In the genomic region with DNA sequence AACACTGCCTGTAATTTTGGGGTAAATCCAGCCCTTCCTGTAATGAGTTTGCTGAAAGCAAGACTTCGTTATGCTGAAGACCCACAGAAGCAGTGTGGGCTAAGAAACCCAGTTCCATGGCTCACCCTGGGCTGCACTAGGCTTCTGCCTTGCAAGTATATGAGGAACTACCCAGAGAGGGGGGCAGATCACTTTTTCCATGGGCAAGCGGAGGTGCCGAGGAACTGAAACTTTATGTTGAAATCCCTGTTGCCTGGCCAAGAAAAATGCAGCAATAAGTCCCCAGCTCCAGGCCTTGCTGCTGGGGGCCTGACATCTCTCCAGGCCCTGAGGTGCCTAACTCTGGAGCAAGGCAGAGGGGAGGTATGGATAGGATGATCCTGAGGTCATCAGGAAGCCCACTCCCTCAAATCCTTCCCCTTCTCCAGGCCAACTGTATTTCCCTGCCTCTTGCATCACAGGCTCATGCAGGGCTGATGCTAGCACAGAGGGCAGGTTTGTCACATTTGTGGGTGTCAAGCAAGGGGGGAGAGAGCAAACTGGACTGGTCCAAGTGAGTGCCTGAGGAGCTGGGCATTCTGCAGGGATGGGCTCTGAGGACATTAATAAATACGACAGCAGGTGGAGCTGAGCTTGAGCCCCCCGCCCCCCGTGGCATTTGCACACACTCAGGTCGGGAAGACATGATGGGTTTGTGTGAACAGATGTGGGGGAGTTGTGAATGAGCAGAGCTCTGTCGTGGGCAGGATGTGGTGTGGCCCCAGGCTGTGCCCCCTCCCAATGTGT, we compare ENCODE assay signal across 8 cellular contexts. TPM values are rescaled to one million over a fixed set of nuclear protein-coding genes. Genes with fewer than 3 reads are reported as not detected.
A peak's percentile ranks its signal among the peaks of the same experiment; 100 is the strongest.
DNase-seq lines count a peak whose midpoint lies in the region; ATAC-seq, FAIRE-seq and TF ChIP-seq lines count a peak whose summit lies in the region.

No MANE protein-coding gene starts in this region.

- DNase-seq in GM12891 (ENCODE audit: insufficient read length, low spot score) (no peak), fibroblast of villous mesenchyme (ENCODE audit: low read depth) (peak; percentile 50), sigmoid colon (peak; percentile 83)

- ATAC-seq in HG03520 (IDR thresholded peaks at IDR 0.05; ENCODE audit: unreplicated experiment) (no peak), GM18511 (IDR thresholded peaks at IDR 0.05; ENCODE audit: unreplicated experiment) (no peak), HG03196 (IDR thresholded peaks at IDR 0.05; ENCODE audit: unreplicated experiment) (no peak), GM21717 (IDR thresholded peaks at IDR 0.05; ENCODE audit: unreplicated experiment) (no peak)

- H3K27me3 ChIP-seq in sigmoid colon: no peaks in the 10 kb centered on the region

- H3K27me3 Mint-ChIP-seq in T-helper 1 cell treated with Interleukin-12 subunit alpha and Interleukin-12 subunit beta and Interleukin-4 antibody, amounts not matched to agents 30 μg/mL and 1 μg/mL, for 36 hours (ENCODE audit: low read depth): no peaks in the 10 kb centered on the region

- peaks cover 2% of the 10 kb centered on the region for H3K36me3 Mint-ChIP-seq in T-helper 1 cell treated with Interleukin-12 subunit alpha and Interleukin-12 subunit beta and Interleukin-4 antibody, amounts not matched to agents 30 μg/mL and 1 μg/mL, for 36 hours (ENCODE audit: low read depth)

- TF ChIP-seq POLR2A in GM12891 (IDR thresholded peaks at IDR 0.05; ENCODE audit: low read depth, low read length): no peak
- no peak for TF ChIP-seq POLR2A in sigmoid colon (IDR thresholded peaks at IDR 0.05)

- H3K27ac Mint-ChIP-seq in T-helper 1 cell treated with Interleukin-12 subunit alpha and Interleukin-12 subunit beta and Interleukin-4 antibody, amounts not matched to agents 30 μg/mL and 1 μg/mL, for 36 hours: peak overlapping the region; percentile 84

- H3K36me3 ChIP-seq in sigmoid colon: peaks cover 3 to 35% (median 11%) of the 10 kb centered on the region in 4 donors

- peak; percentile 52 for FAIRE-seq in GM12891 (lab: Jason Lieb, UNC)

- peaks cover 0 to 45% (median 20%) of the 10 kb centered on the region in 4 donors for H3K4me1 ChIP-seq in sigmoid colon

- no peak for TF ChIP-seq EP300 in sigmoid colon (IDR thresholded peaks at IDR 0.05)

- H3K4me1 Mint-ChIP-seq in T-helper 1 cell treated with Interleukin-12 subunit alpha and Interleukin-12 subunit beta and Interleukin-4 antibody, amounts not matched to agents 30 μg/mL and 1 μg/mL, for 36 hours (ENCODE audit: low read depth): peaks cover 39% of the 10 kb centered on the region

- 49 to 78% methylated on average over 8 of the region's 8 CpGs for whole genome bisulfite sequencing in sigmoid colon, 2 donors

- H3K9me3 ChIP-seq in sigmoid colon: no peaks in the 10 kb centered on the region

- H3K27ac ChIP-seq in sigmoid colon: peak overlapping the region; percentile 58 to 93 (median 75)

- H3K4me3 ChIP-seq in fibroblast of villous mesenchyme (ENCODE audit: low read depth, low read length) (no peak overlapping the region), sigmoid colon (peak overlapping the region in 1 of 4 donors; percentile 8)

- intact Hi-C loops in sigmoid colon (cut with DNase I): no loop called here

- no peak for TF ChIP-seq CTCF in fibroblast of villous mesenchyme (IDR thresholded peaks at IDR 0.05; ENCODE audit: insufficient read depth, low read depth, low read length)
- no peak for TF ChIP-seq CTCF in sigmoid colon (IDR thresholded peaks at IDR 0.05)

- H3K4me3 Mint-ChIP-seq in T-helper 1 cell treated with Interleukin-12 subunit alpha and Interleukin-12 subunit beta and Interleukin-4 antibody, amounts not matched to agents 30 μg/mL and 1 μg/mL, for 36 hours: peak overlapping the region; percentile 56

- no peaks in the 10 kb centered on the region for H3K9me3 Mint-ChIP-seq in T-helper 1 cell treated with Interleukin-12 subunit alpha and Interleukin-12 subunit beta and Interleukin-4 antibody, amounts not matched to agents 30 μg/mL and 1 μg/mL, for 36 hours

TF ChIP-seq in GM12891, 5 proteins besides CTCF, POLR2A, EP300 and RAD21:
- TF ChIP-seq SPI1 (IDR thresholded peaks at IDR 0.05; ENCODE audit: low read depth, low read length) (peak; percentile 84), TAF1 (IDR thresholded peaks at IDR 0.05; ENCODE audit: low read depth, low read length) (no peak), PAX5 (IDR thresholded peaks at IDR 0.05; ENCODE audit: insufficient read depth, low read length, severe bottlenecking) (no peak), POU2F2 (IDR thresholded peaks at IDR 0.05; ENCODE audit: low read depth, low read length) (no peak), POLR2AphosphoS5 (IDR thresholded peaks at IDR 0.05; ENCODE audit: low read depth, low read length) (no peak)

RNA-seq across cellular contexts. Expression of gene RASSF4, which starts 8.7 kb away (rescaled TPM):
- 41.3 TPM for polyA plus RNA-seq in GM12891 (2012; ENCODE audit: low read depth, missing spikeins)
- total RNA-seq in fibroblast of villous mesenchyme (6.0 and 6.8 TPM in 2 replicates), sigmoid colon (10 to 100 TPM; 23.2 to 61.7 (median 45.2) TPM)
- polyA plus RNA-seq in sigmoid colon: 10 to 100 TPM in 2 of 3 donors, 1 to 10 TPM in 1; 7.8 to 23.2 (median 13.6) TPM

RNA-seq across cellular contexts. Expression of gene DEPP1, which starts 10.3 kb away (rescaled TPM):
- 2.6 TPM for polyA plus RNA-seq in GM12891 (2012; ENCODE audit: low read depth, missing spikeins)
- 17.1 and 29.8 TPM in 2 replicates for total RNA-seq in fibroblast of villous mesenchyme
- 100 to 1,000 TPM in 1 of 4 donors, 10 to 100 TPM in 3; 47.8 to 294 (median 54.7) TPM for total RNA-seq in sigmoid colon
- 10 to 100 TPM; 16.0 to 58.3 (median 53.6) TPM for polyA plus RNA-seq in sigmoid colon

RNA-seq across cellular contexts. Expression of gene ZNF22, which starts 32.4 kb away (rescaled TPM):
- 15.1 TPM for polyA plus RNA-seq in GM12891 (2012; ENCODE audit: low read depth, missing spikeins)
- total RNA-seq in fibroblast of villous mesenchyme: 14.8 and 21.2 TPM in 2 replicates
- 10 to 100 TPM; 18.3 to 29.9 (median 24.0) TPM for total RNA-seq in sigmoid colon
- 10 to 100 TPM; 12.9 to 16.8 (median 13.5) TPM for polyA plus RNA-seq in sigmoid colon

RNA-seq across cellular contexts. Expression of gene TMEM72, which starts 57.2 kb away (rescaled TPM):
- not detected for polyA plus RNA-seq in GM12891 (2012; ENCODE audit: low read depth, missing spikeins)
- total RNA-seq in fibroblast of villous mesenchyme: not detected in 2 replicates
- total RNA-seq in sigmoid colon: under 1 TPM in 1 of 4 donors, not detected in 3; 0.33 TPM
- 10 to 100 TPM in 1 of 3 donors, 1 to 10 TPM in 2; 3.9 to 11.8 (median 4.2) TPM for polyA plus RNA-seq in sigmoid colon
